Comparison of ENCODE assay signal across 2 cellular contexts in the genomic region with DNA sequence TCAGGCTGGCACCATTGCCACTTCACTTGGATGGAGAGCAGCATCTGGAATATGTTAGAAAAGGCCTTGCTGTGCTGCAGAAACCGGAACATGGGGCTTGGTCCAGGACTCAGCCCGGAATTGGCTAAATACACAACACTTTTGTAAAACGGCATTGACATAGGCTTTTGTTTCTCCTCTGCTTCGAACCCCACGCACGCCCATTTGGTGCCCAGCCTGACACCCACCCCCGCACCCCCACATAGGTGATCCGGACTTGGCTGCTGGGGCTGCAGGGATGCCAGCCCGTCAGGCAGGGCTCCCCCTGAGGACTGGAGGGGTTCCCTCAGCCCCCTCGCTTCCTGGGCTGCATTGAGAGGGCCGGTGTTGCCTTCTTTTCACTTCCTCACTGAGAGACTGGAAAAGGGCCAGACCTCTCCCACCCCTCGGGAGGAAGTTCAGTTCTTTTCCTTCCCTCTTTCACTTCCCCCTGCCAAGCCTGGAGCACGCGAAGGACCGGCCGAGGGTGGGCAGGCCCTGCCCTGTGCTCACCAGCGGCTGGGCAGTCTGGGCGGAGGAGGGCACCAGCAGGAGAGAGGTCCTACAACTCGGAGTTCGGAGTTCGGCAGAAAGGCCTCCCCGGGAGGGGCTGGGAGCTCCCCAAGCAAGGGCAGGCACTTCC.
A peak's percentile ranks its signal among the peaks of the same experiment; 100 is the strongest.
TF ChIP-seq lines count a peak whose summit lies in the region.

No MANE protein-coding gene starts in this region.

TF ChIP-seq in GM23338, 12 proteins besides CTCF, POLR2A, EP300 and RAD21 (continues in another document):
- TF ChIP-seq STAT1 (IDR thresholded peaks at IDR 0.05; ENCODE audit: unreplicated experiment) (no peak), NANOG (IDR thresholded peaks at IDR 0.05; ENCODE audit: borderline replicate concordance) (no peak), EZH2phosphoT487 (IDR thresholded peaks at IDR 0.05; ENCODE audit: unreplicated experiment) (no peak), POLR2AphosphoS5 (IDR thresholded peaks at IDR 0.05; ENCODE audit: low read depth) (no peak), ZNF114 (CRISPR knock-in tag; IDR thresholded peaks at IDR 0.05) (no peak), ZNF462 (CRISPR knock-in tag; IDR thresholded peaks at IDR 0.05) (no peak), CREB1 (CRISPR knock-in tag; IDR thresholded peaks at IDR 0.05; ENCODE audit: low read depth) (no peak), ZNF331 (CRISPR knock-in tag; IDR thresholded peaks at IDR 0.05; ENCODE audit: low read depth) (no peak), JUNB (IDR thresholded peaks at IDR 0.05; ENCODE audit: unreplicated experiment) (no peak), EZH2 (IDR thresholded peaks at IDR 0.05; ENCODE audit: low read depth, unreplicated experiment) (no peak)
- TF ChIP-seq, protein P1, sequence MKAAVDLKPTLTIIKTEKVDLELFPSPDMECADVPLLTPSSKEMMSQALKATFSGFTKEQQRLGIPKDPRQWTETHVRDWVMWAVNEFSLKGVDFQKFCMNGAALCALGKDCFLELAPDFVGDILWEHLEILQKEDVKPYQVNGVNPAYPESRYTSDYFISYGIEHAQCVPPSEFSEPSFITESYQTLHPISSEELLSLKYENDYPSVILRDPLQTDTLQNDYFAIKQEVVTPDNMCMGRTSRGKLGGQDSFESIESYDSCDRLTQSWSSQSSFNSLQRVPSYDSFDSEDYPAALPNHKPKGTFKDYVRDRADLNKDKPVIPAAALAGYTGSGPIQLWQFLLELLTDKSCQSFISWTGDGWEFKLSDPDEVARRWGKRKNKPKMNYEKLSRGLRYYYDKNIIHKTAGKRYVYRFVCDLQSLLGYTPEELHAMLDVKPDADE (IDR thresholded peaks at IDR 0.05): no peak

TF ChIP-seq in K562, 482 proteins besides CTCF, POLR2A, EP300 and RAD21:
- TF ChIP-seq CSDE1 (IDR thresholded peaks at IDR 0.05) (no peak), SPI1 (IDR thresholded peaks at IDR 0.05; ENCODE audit: borderline replicate concordance, low read depth, low read length) (peak; percentile 54; the same call in 1 of the 2 replicates)
